Comparison of ENCODE assay signal across 10 cellular contexts in genomic region chr1:236144446-236145150, GRCh38. TPM values are rescaled to one million over a fixed set of nuclear protein-coding genes. Genes with fewer than 3 reads are reported as not detected.
DNase-seq lines count a peak whose midpoint lies in the region; ATAC-seq, FAIRE-seq and TF ChIP-seq lines count a peak whose summit lies in the region.
"Had no signal": no experiment of that assay in that cellular context is flagged by ENCODE, and none has a peak within 500 bp of the region (broad histone marks: within the 10 kb centered on the region; RNA-seq: fewer than 3 reads in every experiment).

No MANE protein-coding gene starts in this region.

- no peak for TF ChIP-seq POLR2A in sigmoid colon (IDR thresholded peaks at IDR 0.05)

- H3K4me1 ChIP-seq in Karpas-422 (ENCODE audit: low read length), result peaks cover 57% of the 10 kb centered on the region
- H3K4me1 ChIP-seq in sigmoid colon, result peaks cover 0 to 32% (median 19%) of the 10 kb centered on the region in 4 donors

- peaks cover 0 to 23% of the 10 kb centered on the region in 2 donors for H3K27me3 Mint-ChIP-seq in effector memory CD8-positive, alpha-beta T cell
- peaks cover 22% of the 10 kb centered on the region for H3K27me3 Mint-ChIP-seq in activated CD8-positive, alpha-beta memory T cell treated with anti-CD3 and anti-CD28 coated beads, Interleukin-2, amount 10 ng/mL, durations not matched to agents 7 days and 5 days

- peak overlapping the region; percentile 96 to 98 for H3K4me3 Mint-ChIP-seq in effector memory CD8-positive, alpha-beta T cell
- H3K4me3 Mint-ChIP-seq in activated CD8-positive, alpha-beta memory T cell treated with anti-CD3 and anti-CD28 coated beads, Interleukin-2, amount 10 ng/mL, durations not matched to agents 7 days and 5 days, result no peak overlapping the region

- peaks cover 61 to 62% of the 10 kb centered on the region in 2 donors for H3K4me1 Mint-ChIP-seq in effector memory CD8-positive, alpha-beta T cell (ENCODE audit: low read depth in 2 of 2)
- H3K4me1 Mint-ChIP-seq in activated CD8-positive, alpha-beta memory T cell treated with anti-CD3 and anti-CD28 coated beads, Interleukin-2, amount 10 ng/mL, durations not matched to agents 7 days and 5 days, result peaks cover 18% of the 10 kb centered on the region

- H3K36me3 ChIP-seq in Karpas-422 (ENCODE audit: insufficient read depth, low read length), result peaks cover 3% of the 10 kb centered on the region; the same call in 1 of the 2 replicates
- H3K36me3 ChIP-seq in sigmoid colon, result no peaks in the 10 kb centered on the region
- H3K36me3 ChIP-seq: neutrophil had no signal

- FAIRE-seq in GM18507 (lab: Jason Lieb, UNC), result peak; percentile 69
- FAIRE-seq: endothelial cell of umbilical vein had no signal

- H3K9ac ChIP-seq in Karpas-422 (ENCODE audit: low read length), result peak overlapping the region; percentile 79

- H3K27ac ChIP-seq in Karpas-422 (ENCODE audit: low read length) (peak overlapping the region; percentile 93), sigmoid colon (no peak overlapping the region)
- H3K27ac ChIP-seq: neutrophil had no signal

- peak overlapping the region; percentile 99 for H3K4me2 ChIP-seq in Karpas-422 (ENCODE audit: low read depth, low read length, poor library complexity, severe bottlenecking)

- no peak for TF ChIP-seq CTCF in sigmoid colon (IDR thresholded peaks at IDR 0.05)

- H3K27ac Mint-ChIP-seq in effector memory CD8-positive, alpha-beta T cell, result peak overlapping the region in 1 of 2 donors; percentile 92
- H3K27ac Mint-ChIP-seq in activated CD8-positive, alpha-beta memory T cell treated with anti-CD3 and anti-CD28 coated beads, Interleukin-2, amount 10 ng/mL, durations not matched to agents 7 days and 5 days, result no peak overlapping the region

- CTCF ChIA-PET in activated CD8-positive, alpha-beta memory T cell treated with anti-CD3 and anti-CD28 coated beads, Interleukin-2, amount 10 ng/mL, durations not matched to agents 7 days and 5 days (lab: Charles Lee), result no interaction called here

- ATAC-seq in effector memory CD8-positive, alpha-beta T cell (replicated peaks), result no peak
- ATAC-seq in activated CD8-positive, alpha-beta memory T cell treated with anti-CD3 and anti-CD28 coated beads, Interleukin-2, amount 10 ng/mL, durations not matched to agents 7 days and 5 days, result no peak
- no peak for ATAC-seq in HG03025 (IDR thresholded peaks at IDR 0.05; ENCODE audit: low FRiP score, unreplicated experiment)

- DNase-seq in GM18507 (ENCODE audit: extremely low spot score, insufficient read length, low read depth) (no peak), Karpas-422 (peak; percentile 93), sigmoid colon (no peak), OCI-M2 (lab: John Stamatoyannopoulos, UW; ENCODE audit: unreplicated experiment) (no peak), NCI-H2227 treated with DMSO at 0.1 percent for 48 hours (lab: John Stamatoyannopoulos, UW) (no peak)
- DNase-seq in effector memory CD8-positive, alpha-beta T cell, result no peak
- no peak for DNase-seq in activated CD8-positive, alpha-beta memory T cell treated with anti-CD3 and anti-CD28 coated beads, Interleukin-2, amount 10 ng/mL, durations not matched to agents 7 days and 5 days

- WGBS in sigmoid colon, 2 donors, result 76 to 81% methylated on average over 12 of the region's 12 CpGs

- no peak overlapping the region for H2AFZ ChIP-seq in Karpas-422 (ENCODE audit: low read length)

- H3K9me3 Mint-ChIP-seq in effector memory CD8-positive, alpha-beta T cell, result no peaks in the 10 kb centered on the region
- H3K9me3 Mint-ChIP-seq in activated CD8-positive, alpha-beta memory T cell treated with anti-CD3 and anti-CD28 coated beads, Interleukin-2, amount 10 ng/mL, durations not matched to agents 7 days and 5 days (ENCODE audit: low read depth), result no peaks in the 10 kb centered on the region

- peaks cover 16% of the 10 kb centered on the region for H3K36me3 Mint-ChIP-seq in effector memory CD8-positive, alpha-beta T cell (ENCODE audit: insufficient read depth)
- H3K36me3 Mint-ChIP-seq in activated CD8-positive, alpha-beta memory T cell treated with anti-CD3 and anti-CD28 coated beads, Interleukin-2, amount 10 ng/mL, durations not matched to agents 7 days and 5 days, result peaks cover 6% of the 10 kb centered on the region

- peak overlapping the region; percentile 88 for H3K4me3 ChIP-seq in Karpas-422 (ENCODE audit: low read length)
- H3K4me3 ChIP-seq in sigmoid colon, result peak overlapping the region in 3 of 4 donors; percentile 4 to 86 (median 74)

- H4K20me1 ChIP-seq in Karpas-422 (ENCODE audit: insufficient read depth, low read depth, low read length), result peaks cover 39% of the 10 kb centered on the region

- no peak for TF ChIP-seq EP300 in sigmoid colon (IDR thresholded peaks at IDR 0.05)

- no peaks in the 10 kb centered on the region for H3K9me2 ChIP-seq in Karpas-422 (replicated peaks; ENCODE audit: insufficient read depth, low read length)

- H3K9me3 ChIP-seq in Karpas-422 (ENCODE audit: low read length) (no peaks in the 10 kb centered on the region), sigmoid colon (no peaks in the 10 kb centered on the region)
- H3K9me3 ChIP-seq: neutrophil had no signal

- H3K27me3 ChIP-seq in Karpas-422 (ENCODE audit: low read length), result no peaks in the 10 kb centered on the region
- no peaks in the 10 kb centered on the region for H3K27me3 ChIP-seq in sigmoid colon

- intact Hi-C loops in sigmoid colon (cut with DNase I), result loop anchor here (5.0 kb wide), 1 partner anchor 138 kb away; the partner anchor contains the start of gene ERO1B

- H3K79me2 ChIP-seq in Karpas-422 (ENCODE audit: low read length), result no peaks in the 10 kb centered on the region

RNA-seq across cellular contexts. Expression of gene GPR137B, which starts 2.3 kb away (rescaled TPM):
- 10.5 and 26.8 TPM in 2 replicates for total RNA-seq in Karpas-422 (2014; rRNA removed; shearing (Covaris generic); ENCODE audit: low replicate concordance)
- 10 to 100 TPM in 3 of 4 donors, 1 to 10 TPM in 1; 9.2 to 25.5 (median 19.0) TPM for total RNA-seq in sigmoid colon
- 10 to 100 TPM in 1 of 3 donors, 1 to 10 TPM in 2; 6.0 to 10.8 (median 8.8) TPM for polyA plus RNA-seq in sigmoid colon
- total RNA-seq in activated CD8-positive, alpha-beta memory T cell treated with anti-CD3 and anti-CD28 coated beads, Interleukin-2, amount 10 ng/mL, durations not matched to agents 7 days and 5 days, result 1 to 10 TPM; 6.3 to 9.7 TPM
